In the genomic region with DNA sequence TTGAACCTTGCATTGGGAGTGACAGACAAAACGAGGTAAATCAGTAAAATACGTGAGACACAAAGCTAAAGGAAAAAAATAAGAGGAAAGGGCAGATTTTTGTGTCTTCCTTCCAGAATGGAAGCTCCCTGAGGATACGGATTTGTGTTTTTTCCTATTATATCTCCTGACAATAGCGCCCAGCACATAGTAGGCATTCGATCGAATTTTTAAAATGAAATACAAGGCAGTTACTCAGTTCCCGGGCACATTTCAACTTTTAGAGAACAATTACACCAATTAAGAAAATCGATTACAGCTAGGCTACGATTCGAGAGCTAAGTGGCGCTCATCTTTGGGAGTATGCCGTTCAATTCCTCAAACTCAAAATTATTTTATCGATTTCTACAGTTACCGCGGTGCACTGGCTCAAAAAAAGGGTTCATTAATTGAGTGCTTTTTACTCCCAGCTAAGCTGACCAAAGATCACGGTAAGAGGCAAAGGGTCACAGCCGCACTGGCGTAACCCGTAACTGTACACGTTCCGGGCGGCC, we compare ENCODE assay signal across 8 cellular contexts. TPM values are rescaled to one million over a fixed set of nuclear protein-coding genes. Genes with fewer than 3 reads are reported as not detected.
DNase-seq lines count a peak whose midpoint lies in the region; ATAC-seq and TF ChIP-seq lines count a peak whose summit lies in the region.

No MANE protein-coding gene starts in this region.

- no peak for TF ChIP-seq POLR2A in thyroid gland (IDR thresholded peaks at IDR 0.05)

- peak overlapping the region; percentile 78 to 97 (median 94) for H3K27ac ChIP-seq in thyroid gland

- 2 to 3% methylated on average over 20 to 22 of the region's 22 CpGs for WGBS in thyroid gland, 2 donors

- H3K9me3 ChIP-seq in thyroid gland, result no peaks in the 10 kb centered on the region

- H3K4me1 Mint-ChIP-seq in activated CD8-positive, alpha-beta memory T cell treated with anti-CD3 and anti-CD28 coated beads, Interleukin-2, amount 10 ng/mL, durations not matched to agents 7 days and 5 days, result peaks cover 26% of the 10 kb centered on the region
- peaks cover 30% of the 10 kb centered on the region for H3K4me1 Mint-ChIP-seq in activated naive CD8-positive, alpha-beta T cell treated with anti-CD3 and anti-CD28 coated beads for 36 hours

- no peaks in the 10 kb centered on the region for H3K27me3 Mint-ChIP-seq in activated CD8-positive, alpha-beta memory T cell treated with anti-CD3 and anti-CD28 coated beads, Interleukin-2, amount 10 ng/mL, durations not matched to agents 7 days and 5 days
- peaks cover 4% of the 10 kb centered on the region for H3K27me3 Mint-ChIP-seq in activated naive CD8-positive, alpha-beta T cell treated with anti-CD3 and anti-CD28 coated beads for 36 hours

- H3K4me3 Mint-ChIP-seq in activated CD8-positive, alpha-beta memory T cell treated with anti-CD3 and anti-CD28 coated beads, Interleukin-2, amount 10 ng/mL, durations not matched to agents 7 days and 5 days, result peak overlapping the region; percentile 95
- peak overlapping the region; percentile 99 for H3K4me3 Mint-ChIP-seq in activated naive CD8-positive, alpha-beta T cell treated with anti-CD3 and anti-CD28 coated beads for 36 hours

- TF ChIP-seq CTCF in thyroid gland (IDR thresholded peaks at IDR 0.05), result no peak

- peak overlapping the region; percentile 93 for H3K27ac Mint-ChIP-seq in activated CD8-positive, alpha-beta memory T cell treated with anti-CD3 and anti-CD28 coated beads, Interleukin-2, amount 10 ng/mL, durations not matched to agents 7 days and 5 days
- H3K27ac Mint-ChIP-seq in activated naive CD8-positive, alpha-beta T cell treated with anti-CD3 and anti-CD28 coated beads for 36 hours, result peak overlapping the region; percentile 91

- H3K4me1 ChIP-seq in thyroid gland, result peaks cover 21 to 36% of the 10 kb centered on the region in 2 donors

- no peaks in the 10 kb centered on the region for H3K36me3 ChIP-seq in thyroid gland

- CTCF ChIA-PET in activated CD8-positive, alpha-beta memory T cell treated with anti-CD3 and anti-CD28 coated beads, Interleukin-2, amount 10 ng/mL, durations not matched to agents 7 days and 5 days (lab: Charles Lee), result interaction anchor here (0.6 to 2.0 kb wide), 5 partner anchors 9 to 79 kb away, joined by 3 to 11 read pairs (median 3); no protein-coding TSS in a partner anchor

- DNase-seq in activated CD8-positive, alpha-beta memory T cell treated with anti-CD3 and anti-CD28 coated beads, Interleukin-2, amount 10 ng/mL, durations not matched to agents 7 days and 5 days, result no peak
- DNase-seq in activated CD8-positive, alpha-beta memory T cell treated with anti-CD3 and anti-CD28 coated beads for 24 hours, result no peak
- DNase-seq in activated naive CD8-positive, alpha-beta T cell treated with anti-CD3 and anti-CD28 coated beads for 36 hours, result no peak
- DNase-seq in left lobe of liver (ENCODE audit: low spot score) (no peak), thyroid gland (no peak)
- no peak for DNase-seq in stimulated activated CD4-positive, alpha-beta T cell treated with anti-CD3 and anti-CD28 coated beads, Interleukin-2, amount 100 ng/mL, for 48 hours

- intact Hi-C loops in thyroid gland (cut with DNase I), result no loop called here

- H3K27me3 ChIP-seq in thyroid gland, result no peaks in the 10 kb centered on the region

- ATAC-seq in activated CD8-positive, alpha-beta memory T cell treated with anti-CD3 and anti-CD28 coated beads, Interleukin-2, amount 10 ng/mL, durations not matched to agents 7 days and 5 days, result no peak
- ATAC-seq in left lobe of liver, result peak; percentile 62
- no peak for ATAC-seq in HG03280 (IDR thresholded peaks at IDR 0.05; ENCODE audit: unreplicated experiment)
- ATAC-seq in HG02870 (IDR thresholded peaks at IDR 0.05; ENCODE audit: unreplicated experiment), result no peak

- peak overlapping the region; percentile 8 to 90 (median 66) for H3K4me3 ChIP-seq in thyroid gland (replicated peaks in 1 of 3)

- peaks cover 10% of the 10 kb centered on the region for H3K36me3 Mint-ChIP-seq in activated CD8-positive, alpha-beta memory T cell treated with anti-CD3 and anti-CD28 coated beads, Interleukin-2, amount 10 ng/mL, durations not matched to agents 7 days and 5 days
- peaks cover 17% of the 10 kb centered on the region for H3K36me3 Mint-ChIP-seq in activated naive CD8-positive, alpha-beta T cell treated with anti-CD3 and anti-CD28 coated beads for 36 hours

- no peaks in the 10 kb centered on the region for H3K9me3 Mint-ChIP-seq in activated CD8-positive, alpha-beta memory T cell treated with anti-CD3 and anti-CD28 coated beads, Interleukin-2, amount 10 ng/mL, durations not matched to agents 7 days and 5 days (ENCODE audit: low read depth)
- peaks cover 2% of the 10 kb centered on the region for H3K9me3 Mint-ChIP-seq in activated naive CD8-positive, alpha-beta T cell treated with anti-CD3 and anti-CD28 coated beads for 36 hours

RNA-seq across cellular contexts. Expression of gene RMND1, which starts 0.4 kb away (rescaled TPM):
- 10 to 100 TPM; 19.9 to 21.8 TPM for total RNA-seq in activated CD8-positive, alpha-beta memory T cell treated with anti-CD3 and anti-CD28 coated beads, Interleukin-2, amount 10 ng/mL, durations not matched to agents 7 days and 5 days
- total RNA-seq in activated naive CD8-positive, alpha-beta T cell treated with anti-CD3 and anti-CD28 coated beads for 36 hours, result 10 to 100 TPM; 25.9 to 28.4 TPM
- total RNA-seq in left lobe of liver, result 18.6 TPM
- total RNA-seq in thyroid gland, result 10 to 100 TPM; 30.2 to 48.5 (median 43.4) TPM

RNA-seq across cellular contexts. Expression of gene CCDC170, which starts 42.3 kb away (rescaled TPM):
- total RNA-seq in activated CD8-positive, alpha-beta memory T cell treated with anti-CD3 and anti-CD28 coated beads, Interleukin-2, amount 10 ng/mL, durations not matched to agents 7 days and 5 days, result not detected
- not detected for total RNA-seq in activated naive CD8-positive, alpha-beta T cell treated with anti-CD3 and anti-CD28 coated beads for 36 hours
- total RNA-seq in left lobe of liver (0.45 TPM), thyroid gland (1 to 10 TPM; 3.4 to 6.9 (median 4.2) TPM)
